30 cellular contexts compared by ENCODE assay signal in the genomic region with DNA sequence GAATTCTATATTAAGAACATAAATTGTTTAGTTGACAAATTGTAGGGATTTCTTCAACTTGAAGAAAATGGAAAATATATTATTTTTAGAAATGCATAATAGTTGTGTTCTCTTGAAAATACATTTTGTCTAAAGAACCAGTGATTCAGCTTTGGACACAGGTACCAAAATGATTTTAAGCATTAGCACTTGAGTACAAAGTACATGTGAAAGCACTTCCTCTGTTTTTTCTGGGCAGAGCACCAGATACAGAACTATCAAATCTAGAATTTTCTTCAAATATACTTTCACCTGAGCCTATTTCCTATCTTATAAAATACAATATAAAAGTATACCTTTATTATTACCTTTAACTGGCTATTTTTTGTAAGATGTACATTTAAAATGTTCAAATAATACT.
"Had no signal": no experiment of that assay in that cellular context is flagged by ENCODE, and none has a peak within 500 bp of the region (broad histone marks: within the 10 kb centered on the region; RNA-seq: fewer than 3 reads in every experiment).

No MANE protein-coding gene starts in this region.

- DNase-seq: activated CD4-positive, alpha-beta memory T cell treated with anti-CD3 and anti-CD28 coated beads, Interleukin-2, amount 10 ng/mL, durations not matched to agents 7 days and 5 days; activated CD4-positive, alpha-beta T cell treated with anti-CD3 and anti-CD28 coated beads for 1 hour; activated CD4-positive, alpha-beta T cell treated with anti-CD3 and anti-CD28 coated beads for 4 hours; activated CD4-positive, alpha-beta T cell treated with anti-CD3 and anti-CD28 coated beads, Interleukin-2, amount 10 ng/mL, durations not matched to agents 7 days and 5 days; activated CD4-positive, alpha-beta T cell treated with anti-CD3 and anti-CD28 coated beads, Interleukin-2, amount 50 U/mL, for 4 hours; activated CD8-positive, alpha-beta memory T cell treated with anti-CD3 and anti-CD28 coated beads, Interleukin-2, amount 50 U/mL, for 48 hours; activated gamma-delta T cell; activated naive CD4-positive, alpha-beta T cell; activated naive CD4-positive, alpha-beta T cell treated with anti-CD3 and anti-CD28 coated beads, Interleukin-2, amount 10 ng/mL, durations not matched to agents 7 days and 5 days; activated T-cell treated with anti-CD3 and anti-CD28 coated beads for 4 hours; activated T-cell treated with anti-CD3 and anti-CD28 coated beads, Interleukin-2, amount 50 U/mL, for 24 hours; activated T-cell treated with anti-CD3 and anti-CD28 coated beads, Interleukin-2, amount 50 U/mL, for 72 hours; amniotic stem cell; anterior cingulate cortex; brain microvascular endothelial cell; cortex of kidney; dermis blood vessel endothelial cell; effector CD4-positive, alpha-beta T cell; effector memory CD8-positive, alpha-beta T cell; erythroblast; foreskin keratinocyte; gastrocnemius medialis; T-helper 1 cell; T-helper 17 cell; T1000 had no signal

- H3K27me3 ChIP-seq: brain microvascular endothelial cell, esophagus muscularis mucosa, foreskin keratinocyte, gastrocnemius medialis had no signal

- H3K36me3 ChIP-seq: brain microvascular endothelial cell, esophagus muscularis mucosa, gastrocnemius medialis had no signal

- H3K27ac ChIP-seq: brain microvascular endothelial cell, esophagus muscularis mucosa, foreskin keratinocyte, gastrocnemius medialis had no signal

- ATAC-seq: activated naive CD4-positive, alpha-beta T cell treated with anti-CD3 and anti-CD28 coated beads, Interleukin-2, amount 50 U/mL, for 72 hours; activated T-cell treated with anti-CD3 and anti-CD28 coated beads, Interleukin-2, amount 50 U/mL, for 72 hours; effector memory CD8-positive, alpha-beta T cell; foreskin keratinocyte; gastrocnemius medialis; T-helper 17 cell had no signal

- H3K4me1 ChIP-seq: foreskin keratinocyte, gastrocnemius medialis had no signal

- H3K4me3 ChIP-seq: esophagus muscularis mucosa, gastrocnemius medialis had no signal

- H3K9me3 ChIP-seq: gastrocnemius medialis had no signal

- FAIRE-seq: astrocyte, bronchial epithelial cell, colon had no signal
